8 cellular contexts compared by ENCODE assay signal in the genomic region with DNA sequence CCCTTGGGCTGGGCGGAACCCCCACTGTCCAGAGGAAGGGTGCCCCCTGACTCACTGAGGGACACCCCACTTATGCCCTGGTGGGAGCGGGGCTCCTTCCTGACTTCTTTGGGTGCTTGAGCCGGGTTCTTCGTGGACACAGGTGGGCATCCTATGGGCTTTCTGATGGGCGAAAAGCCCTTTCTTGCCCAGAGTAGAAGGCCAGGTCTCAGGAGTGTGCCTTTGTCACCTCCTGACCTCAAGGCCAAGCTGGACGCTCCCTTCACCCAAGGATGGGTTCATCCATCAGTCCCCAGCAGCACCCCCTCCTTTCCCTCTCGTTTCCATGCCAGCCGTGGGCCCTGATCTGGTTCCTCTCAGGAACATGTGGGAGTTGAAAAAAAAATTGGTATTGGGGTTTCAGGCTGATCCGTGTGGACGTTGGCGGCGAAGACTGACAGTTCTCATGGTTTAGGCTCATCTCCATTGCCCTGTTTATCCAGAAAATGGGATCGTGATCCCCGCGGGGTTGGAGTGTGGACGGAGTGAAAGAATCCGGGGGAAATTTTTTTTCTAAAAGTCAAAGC. TPM values are rescaled to one million over a fixed set of nuclear protein-coding genes. Genes with fewer than 3 reads are reported as not detected.
DNase-seq lines count a peak whose midpoint lies in the region; ATAC-seq and TF ChIP-seq lines count a peak whose summit lies in the region.

No MANE protein-coding gene starts in this region.

- WGBS in thyroid gland, 2 donors, result 6% methylated on average over 16 of the region's 17 CpGs

- TF ChIP-seq POLR2A in thyroid gland (IDR thresholded peaks at IDR 0.05), result no peak

- in situ Hi-C loops in HAP-1 (cut with MboI; ENCODE audit: low sequenced_read_pairs), result no loop called here

- H3K36me3 Mint-ChIP-seq in activated naive CD8-positive, alpha-beta T cell treated with anti-CD3 and anti-CD28 coated beads for 36 hours, result peaks cover 28% of the 10 kb centered on the region

- peaks cover 1% of the 10 kb centered on the region for H3K9me3 Mint-ChIP-seq in activated naive CD8-positive, alpha-beta T cell treated with anti-CD3 and anti-CD28 coated beads for 36 hours

- H3K27ac Mint-ChIP-seq in activated naive CD8-positive, alpha-beta T cell treated with anti-CD3 and anti-CD28 coated beads for 36 hours, result peak overlapping the region; percentile 72

- no peak for ATAC-seq in left lobe of liver

- H3K36me3 ChIP-seq in HAP-1 (replicated peaks) (no peaks in the 10 kb centered on the region), thyroid gland (no peaks in the 10 kb centered on the region)

- no peak for DNase-seq in AG10803 (ENCODE audit: low read depth)
- DNase-seq in HAP-1 (ENCODE audit: low spot score in 2 of 2), result peak in 1 of 2 experiments; percentile 24
- DNase-seq in activated naive CD8-positive, alpha-beta T cell treated with anti-CD3 and anti-CD28 coated beads for 36 hours, result no peak
- peak; percentile 52 for DNase-seq in left lobe of liver (ENCODE audit: low spot score)
- DNase-seq in thyroid gland, result peak; percentile 40 to 41
- no peak for DNase-seq in 8988T
- no peak for DNase-seq in islet precursor cell
- DNase-seq in activated gamma-delta T cell treated with Interleukin-2 at 50 U/mL for 16 hours, result no peak

- H3K9me3 ChIP-seq in HAP-1 (no peaks in the 10 kb centered on the region), thyroid gland (no peaks in the 10 kb centered on the region)

- H3K4me3 ChIP-seq in AG10803 (ENCODE audit: low read length) (peak overlapping the region; percentile 79), HAP-1 (peak overlapping the region; percentile 66), thyroid gland (replicated peaks in 1 of 3) (peak overlapping the region; percentile 87 to 99 (median 97))

- H3K4me1 Mint-ChIP-seq in activated naive CD8-positive, alpha-beta T cell treated with anti-CD3 and anti-CD28 coated beads for 36 hours, result peaks cover 51% of the 10 kb centered on the region

- no peaks in the 10 kb centered on the region for H3K27me3 ChIP-seq in HAP-1 (ENCODE audit: low read depth)
- no peaks in the 10 kb centered on the region for H3K27me3 ChIP-seq in thyroid gland

- TF ChIP-seq CTCF in AG10803 (conservative IDR thresholded peaks at IDR 0.05; ENCODE audit: low read length) (no peak), thyroid gland (IDR thresholded peaks at IDR 0.05) (no peak)

- H3K27me3 Mint-ChIP-seq in activated naive CD8-positive, alpha-beta T cell treated with anti-CD3 and anti-CD28 coated beads for 36 hours, result no peaks in the 10 kb centered on the region

- peak overlapping the region; percentile 85 for H3K4me3 Mint-ChIP-seq in activated naive CD8-positive, alpha-beta T cell treated with anti-CD3 and anti-CD28 coated beads for 36 hours

- H3K27ac ChIP-seq in thyroid gland, result peak overlapping the region; percentile 89 to 97 (median 91)

- H3K4me1 ChIP-seq in HAP-1 (peaks cover 25% of the 10 kb centered on the region), thyroid gland (peaks cover 57 to 70% of the 10 kb centered on the region in 2 donors)

- intact Hi-C loops in thyroid gland (cut with DNase I), result no loop called here

RNA-seq across cellular contexts. Expression of a gene that starts 0.7 kb away (rescaled TPM):
- 10 to 100 TPM; 13.0 to 14.5 TPM for total RNA-seq in activated naive CD8-positive, alpha-beta T cell treated with anti-CD3 and anti-CD28 coated beads for 36 hours
- total RNA-seq in left lobe of liver, result 76.9 TPM
- total RNA-seq in thyroid gland, result 10 to 100 TPM; 21.9 to 42.0 (median 30.8) TPM

RNA-seq across cellular contexts. Expression of a gene that starts 1.6 kb away (rescaled TPM):
- 10 to 100 TPM; 11.2 to 12.0 TPM for total RNA-seq in activated naive CD8-positive, alpha-beta T cell treated with anti-CD3 and anti-CD28 coated beads for 36 hours
- total RNA-seq in left lobe of liver (6.3 TPM), thyroid gland (10 to 100 TPM in 2 of 4 donors, 1 to 10 TPM in 2; 5.3 to 17.2 (median 9.4) TPM)

RNA-seq across cellular contexts. Expression of a gene that starts 58.8 kb away (rescaled TPM):
- 10 to 100 TPM; 63.3 to 66.1 TPM for total RNA-seq in activated naive CD8-positive, alpha-beta T cell treated with anti-CD3 and anti-CD28 coated beads for 36 hours
- total RNA-seq in left lobe of liver (35.8 TPM), thyroid gland (100 to 1,000 TPM in 1 of 4 donors, 10 to 100 TPM in 3; 80.0 to 112 (median 88.4) TPM)

Comparison
In these comparisons a context has a peak if more than half of its experiments do, and no peak if none do; other contexts are left out.
1. DNase-seq: peak in left lobe of liver (single experiment) and thyroid gland (2 of 2); none in AG10803 (single experiment), activated naive CD8-positive, alpha-beta T cell treated with anti-CD3 and anti-CD28 coated beads for 36 hours (single experiment), 8988T (single experiment), islet precursor cell (single experiment) and activated gamma-delta T cell treated with Interleukin-2 at 50 U/mL for 16 hours (single experiment).
2. Peak in every context shown above with its lines, with median percentiles within 50 percentile points of each other: H3K4me3 ChIP-seq.